Comparison of ENCODE assay signal across 1 cellular context in genomic region chr11:22928207-22928917, GRCh38.
TF ChIP-seq lines count a peak whose summit lies in the region.

No MANE protein-coding gene starts in this region.

TF ChIP-seq in GM23338, 12 proteins besides CTCF, POLR2A, EP300 and RAD21 (continued from another document):
- TF ChIP-seq REST (IDR thresholded peaks at IDR 0.05; ENCODE audit: unreplicated experiment) (no peak), STAT1 (IDR thresholded peaks at IDR 0.05; ENCODE audit: unreplicated experiment) (no peak), ETS1 (IDR thresholded peaks at IDR 0.05) (no peak), POLR2AphosphoS5 (IDR thresholded peaks at IDR 0.05; ENCODE audit: low read depth) (no peak), ZNF331 (CRISPR knock-in tag; IDR thresholded peaks at IDR 0.05; ENCODE audit: low read depth) (no peak), EZH2phosphoT487 (IDR thresholded peaks at IDR 0.05; ENCODE audit: unreplicated experiment) (no peak), NANOG (IDR thresholded peaks at IDR 0.05; ENCODE audit: borderline replicate concordance) (no peak)
